ENCODE assay signal across 8 cellular contexts in genomic region chr7:192701-193536, GRCh38. TPM values are rescaled to one million over a fixed set of nuclear protein-coding genes. Genes with fewer than 3 reads are reported as not detected.
A peak's percentile ranks its signal among the peaks of the same experiment; 100 is the strongest.
DNase-seq lines count a peak whose midpoint lies in the region; ATAC-seq and TF ChIP-seq lines count a peak whose summit lies in the region.

No MANE protein-coding gene starts in this region.

- intact Hi-C loops in prostate gland (cut with DNase I) = loop anchor here (2.0 to 5.0 kb wide), 2 partner anchors 39 to 44 kb away; no protein-coding TSS in a partner anchor

- no peaks in the 10 kb centered on the region for H3K27me3 ChIP-seq in right atrium auricular region
- H3K27me3 ChIP-seq in prostate gland (replicated peaks; ENCODE audit: insufficient read depth) = no peaks in the 10 kb centered on the region

- H3K4me3 ChIP-seq in right atrium auricular region (peak overlapping the region; percentile 71 to 79), prostate gland (peak overlapping the region; percentile 52 to 73)

- ATAC-seq in HG03469 (IDR thresholded peaks at IDR 0.05; ENCODE audit: unreplicated experiment) = no peak

- TF ChIP-seq POLR2A in prostate gland (IDR thresholded peaks at IDR 0.05) = no peak

- peak overlapping the region; percentile 85 to 97 for H3K27ac ChIP-seq in right atrium auricular region
- H3K27ac ChIP-seq in prostate gland = peak overlapping the region; percentile 84 to 89

- H3K9me3 ChIP-seq in right atrium auricular region = no peaks in the 10 kb centered on the region
- no peaks in the 10 kb centered on the region for H3K9me3 ChIP-seq in prostate gland

- no peak for TF ChIP-seq CTCF in right atrium auricular region (IDR thresholded peaks at IDR 0.05)
- no peak for TF ChIP-seq CTCF in prostate gland (IDR thresholded peaks at IDR 0.05)

- H3K4me1 ChIP-seq in right atrium auricular region (peaks cover 0 to 48% of the 10 kb centered on the region in 2 donors), prostate gland (replicated peaks) (peaks cover 6% of the 10 kb centered on the region)

- H3K36me3 ChIP-seq in right atrium auricular region (peaks cover 29% of the 10 kb centered on the region), prostate gland (peaks cover 0 to 7% of the 10 kb centered on the region in 2 donors)

- DNase-seq in D341Med (ENCODE audit: low spot score) (peak; percentile 78), SW480 (ENCODE audit: low spot score) (peak; percentile 30), right atrium auricular region (ENCODE audit: low spot score) (no peak), prostate gland (ENCODE audit: low spot score) (no peak), NCI-H82 treated with DMSO at 0.1 percent for 48 hours (lab: John Stamatoyannopoulos, UW; ENCODE audit: unreplicated experiment) (no peak), SHP77 (lab: John Stamatoyannopoulos, UW) (no peak), T1000 (lab: John Stamatoyannopoulos, UW) (no peak)

- 1% methylated on average over 28 of the region's 124 CpGs for WGBS in prostate gland

RNA-seq across cellular contexts. Expression of gene FAM20C, which starts 0.5 kb away (rescaled TPM):
- total RNA-seq in right atrium auricular region = 10 to 100 TPM; 13.7 to 19.9 TPM
- total RNA-seq in prostate gland = 10 to 100 TPM; 37.8 to 62.0 TPM

Comparison
In these comparisons a context has a peak if more than half of its experiments do, and no peak if none do; other contexts are left out.
1. DNase-seq: peak in D341Med (single experiment) and SW480 (single experiment); none in right atrium auricular region (single experiment), prostate gland (single experiment), NCI-H82 treated with DMSO at 0.1 percent for 48 hours (single experiment), SHP77 (0 of 2) and T1000 (single experiment).